In genomic region chr9:90523953-90524352, GRCh38 we compare ENCODE assay signal across 16 cellular contexts.
"Had no signal": no experiment of that assay in that cellular context is flagged by ENCODE, and none has a peak within 500 bp of the region (broad histone marks: within the 10 kb centered on the region; RNA-seq: fewer than 3 reads in every experiment).

No MANE protein-coding gene starts in this region.

- H3K27ac ChIP-seq: esophagus muscularis mucosa, neutrophil, tibial artery, vagina had no signal

- H3K27me3 ChIP-seq: tibial artery, vagina had no signal

- ATAC-seq: activated T-cell treated with anti-CD3 and anti-CD28 coated beads, Interleukin-2, amount 50 U/mL, for 72 hours; right cardiac atrium; stimulated activated effector memory CD8-positive, alpha-beta T cell treated with anti-CD3 and anti-CD28 coated beads, Interleukin-12 subunit alpha, Interleukin-12 subunit beta, amount 100 ng/mL, for 72 hours had no signal

- DNase-seq: activated CD4-positive, alpha-beta memory T cell treated with anti-CD3 and anti-CD28 coated beads, Interleukin-2, amount 10 ng/mL, durations not matched to agents 7 days and 5 days; activated CD4-positive, CD25-positive, alpha-beta regulatory T cell treated with anti-CD3 and anti-CD28 coated beads, Interleukin-2, amount 50 U/mL, for 72 hours; activated naive CD8-positive, alpha-beta T cell treated with anti-CD3 and anti-CD28 coated beads, Interleukin-2, amount 10 ng/mL, durations not matched to agents 7 days and 5 days; activated T-cell treated with anti-CD3 and anti-CD28 coated beads, Interleukin-2, amount 50 U/mL, for 72 hours; anterior cingulate cortex; glutamatergic neuron; midbrain; naive B cell; right cardiac atrium; small intestine; tibial artery had no signal

- H3K9me3 ChIP-seq: neutrophil, tibial artery, vagina had no signal

- H3K4me1 ChIP-seq: esophagus muscularis mucosa, tibial artery, vagina had no signal

- H3K36me3 ChIP-seq: esophagus muscularis mucosa, neutrophil, tibial artery, vagina had no signal

- H3K4me3 ChIP-seq: esophagus muscularis mucosa, lung, tibial artery, vagina had no signal
